19 cellular contexts compared by ENCODE assay signal in genomic region chr14:34778744-34779143, GRCh38.
DNase-seq lines count a peak whose midpoint lies in the region; ATAC-seq, FAIRE-seq and TF ChIP-seq lines count a peak whose summit lies in the region.
"Had no signal": no experiment of that assay in that cellular context is flagged by ENCODE, and none has a peak within 500 bp of the region (broad histone marks: within the 10 kb centered on the region; RNA-seq: fewer than 3 reads in every experiment).

No MANE protein-coding gene starts in this region.

- H3K4me3 ChIP-seq in HEK293 (ENCODE audit: low read depth, low read length) (no peak overlapping the region), K562 (no peak overlapping the region), small intestine (ENCODE audit: low read depth in 1 of 2, low read length in 2 of 2) (no peak overlapping the region)
- H3K4me3 ChIP-seq: BLaER1 had no signal

- no peaks in the 10 kb centered on the region for H4K20me1 ChIP-seq in K562 (replicated peaks; ENCODE audit: control insufficient read depth, insufficient read depth, low read length)

- peaks cover 10% of the 10 kb centered on the region for H3K36me3 Mint-ChIP-seq in T-helper 17 cell (ENCODE audit: low read depth)

- no peak overlapping the region for H3K4me3 Mint-ChIP-seq in T-helper 17 cell
- H3K4me3 Mint-ChIP-seq: CD14-positive monocyte; CD4-positive, alpha-beta memory T cell; CD4-positive, CD25-positive, alpha-beta regulatory T cell had no signal

- intact Hi-C loops in K562 (cut with micrococcal nuclease), result no loop called here

- no peaks in the 10 kb centered on the region for H3K27me3 ChIP-seq in K562 (ENCODE audit: control insufficient read depth in 2 of 2, insufficient read depth in 2 of 2, low read length in 2 of 2)
- H3K27me3 ChIP-seq in small intestine (ENCODE audit: control insufficient read depth in 2 of 2, insufficient read depth in 2 of 2, low read length in 2 of 2), result no peaks in the 10 kb centered on the region
- H3K27me3 ChIP-seq: BE2C, BLaER1 had no signal

- no peak for TF ChIP-seq RAD21 in K562 (CRISPR knock-in tag; conservative IDR thresholded peaks at IDR 0.05 in 1 of 2, IDR thresholded peaks at IDR 0.05 in 1 of 2)

- POLR2A ChIA-PET in HEK293 (lab: Yijun Ruan, JAX) (no interaction called here), K562 (lab: Yijun Ruan, JAX) (no interaction called here)

- no peak for ATAC-seq in T-helper 17 cell
- no peak for ATAC-seq in K562

- H3K36me3 ChIP-seq in HEK293 (ENCODE audit: control insufficient read depth in 2 of 2, insufficient read depth in 1 of 2, low read length in 2 of 2) (peaks cover 68 to 76% of the 10 kb centered on the region in 2 experiments), K562 (ENCODE audit: control insufficient read depth, insufficient read depth, low read length) (peaks cover 81% of the 10 kb centered on the region; the same call in 2 of the 3 replicates), small intestine (ENCODE audit: control insufficient read depth in 2 of 2, insufficient read depth in 2 of 2, low read length in 2 of 2) (peaks cover 7 to 23% of the 10 kb centered on the region in 2 donors)

- H3K4me2 ChIP-seq in K562 (ENCODE audit: insufficient read depth, low read length), result no peak overlapping the region
- H3K4me2 ChIP-seq: BLaER1 had no signal

- H3K27ac ChIP-seq in HEK293 (ENCODE audit: extremely low read depth, low read depth, low read length) (no peak overlapping the region), K562 (ENCODE audit: extremely low read depth, low read depth, low read length) (no peak overlapping the region), small intestine (ENCODE audit: low read depth in 1 of 2, low read length in 1 of 2) (no peak overlapping the region)
- H3K27ac ChIP-seq: BLaER1 had no signal

- BruUV-seq in K562 (replicated peaks; lab: Mats Ljungman, UMichigan), result no TSS peak

- H3K9me1 ChIP-seq in K562 (ENCODE audit: control insufficient read depth, insufficient read depth, low read length), result no peaks in the 10 kb centered on the region

- peaks cover 14% of the 10 kb centered on the region for H3K4me1 Mint-ChIP-seq in T-helper 17 cell

- no peak for FAIRE-seq in K562 (lab: Jason Lieb, UNC)
- no peak for FAIRE-seq in small intestine (lab: Jason Lieb, UNC)
- FAIRE-seq: D721Med, GM12891 had no signal

- no peak overlapping the region for H3K9ac ChIP-seq in K562 (ENCODE audit: insufficient read depth in 1 of 2, low read depth in 2 of 2, low read length in 2 of 2)
- H3K9ac ChIP-seq: BLaER1 had no signal

- no peaks in the 10 kb centered on the region for H3K4me1 ChIP-seq in HEK293 (ENCODE audit: control insufficient read depth, insufficient read depth, low read length)
- no peaks in the 10 kb centered on the region; a peak in 1 of 5 replicates for H3K4me1 ChIP-seq in K562 (replicated peaks in 1 of 2; ENCODE audit: control insufficient read depth in 2 of 2, insufficient read depth in 2 of 2, low read length in 2 of 2)
- H3K4me1 ChIP-seq in small intestine (ENCODE audit: control insufficient read depth in 2 of 2, insufficient read depth in 1 of 2, low read depth in 1 of 2, low read length in 1 of 2), result no peaks in the 10 kb centered on the region
- H3K4me1 ChIP-seq: BE2C, BLaER1, Caco-2 had no signal

- TF ChIP-seq CTCF in HEK293 (tag by site-specific recombination; IDR thresholded peaks at IDR 0.05) (no peak), K562 (IDR thresholded peaks at IDR 0.05 in 2 of 3, conservative IDR thresholded peaks at IDR 0.05 in 1 of 3; ENCODE audit: insufficient read depth in 2 of 3, low read depth in 1 of 3, low read length in 3 of 3) (no peak)

- no peaks in the 10 kb centered on the region for H3K27me3 Mint-ChIP-seq in T-helper 17 cell
- H3K27me3 Mint-ChIP-seq: CD4-positive, alpha-beta memory T cell; CD4-positive, CD25-positive, alpha-beta regulatory T cell had no signal

- no peaks in the 10 kb centered on the region for H3K9me3 ChIP-seq in HEK293 (ENCODE audit: control insufficient read depth, insufficient read depth, low read depth, low read length)
- no peaks in the 10 kb centered on the region for H3K9me3 ChIP-seq in T-helper 17 cell (ENCODE audit: control insufficient read depth, low read length, poor library complexity, severe bottlenecking)
- no peaks in the 10 kb centered on the region for H3K9me3 ChIP-seq in K562 (replicated peaks; ENCODE audit: control insufficient read depth, insufficient read depth, low read depth, low read length)
- H3K9me3 ChIP-seq in small intestine (ENCODE audit: control insufficient read depth, low read depth), result no peaks in the 10 kb centered on the region
- H3K9me3 ChIP-seq: BE2C, BLaER1, Caco-2 had no signal

- TF ChIP-seq EP300 in K562 (IDR thresholded peaks at IDR 0.05; ENCODE audit: low read length), result no peak

- 97% methylated on average over 3 of the region's 3 CpGs for WGBS in K562 (ENCODE audit: insufficient coverage, low coverage, missing lambda C conversion rate)
- 97 to 99% (median 98%) methylated on average over 3 of the region's 3 CpGs for WGBS in small intestine, 3 donors

- CTCF ChIA-PET in HEK293 (lab: Yijun Ruan, JAX), result no interaction called here
- CTCF ChIA-PET in K562 (lab: Yijun Ruan, JAX; ENCODE audit: low intra/inter-chr PET ratio), result no interaction called here

- H3K27ac Mint-ChIP-seq in T-helper 17 cell, result peak overlapping the region; percentile 70

- in situ Hi-C loops in K562 (cut with MboI), result no loop called here

- DNase-seq in T-helper 17 cell, result no peak
- DNase-seq in K562 (ENCODE audit: extremely low read depth in 1 of 4, low spot score in 3 of 4), result no peak
- no peak for DNase-seq in small intestine
- DNase-seq in SK-N-DZ (ENCODE audit: low spot score), result no peak
- DNase-seq: 8988T; ACHN; BE2C; C1 segment of cervical spinal cord; Caco-2; Calu3; CD4-positive, alpha-beta memory T cell; CD4-positive, CD25-positive, alpha-beta regulatory T cell; DMS79 treated with DMSO at 0.1 percent for 48 hours; GF-D8 had no signal

- H3K79me2 ChIP-seq in K562 (ENCODE audit: control insufficient read depth, insufficient read depth, low read length), result no peaks in the 10 kb centered on the region

- H2AFZ ChIP-seq in K562 (ENCODE audit: low read depth, low read length), result no peak overlapping the region

- TF ChIP-seq POLR2A in K562 (conservative IDR thresholded peaks at IDR 0.05), result no peak

TF ChIP-seq in HEK293, 187 proteins besides CTCF, POLR2A, EP300 and RAD21:
- TF ChIP-seq ZNF521 (tag by site-specific recombination; IDR thresholded peaks at IDR 0.05) (no peak), ZNF501 (tag by site-specific recombination; IDR thresholded peaks at IDR 0.05) (no peak), ZSCAN30 (tag by site-specific recombination; IDR thresholded peaks at IDR 0.05) (no peak), ZNF121 (tag by site-specific recombination; IDR thresholded peaks at IDR 0.05) (peak; percentile 69), MZF1 (tag by site-specific recombination; IDR thresholded peaks at IDR 0.05; ENCODE audit: borderline replicate concordance) (no peak), YY2 (tag by site-specific recombination; IDR thresholded peaks at IDR 0.05) (no peak)

TF ChIP-seq in K562, 482 proteins besides CTCF, POLR2A, EP300 and RAD21:
- TF ChIP-seq ZNF121 (CRISPR knock-in tag; conservative IDR thresholded peaks at IDR 0.05), result peak; percentile 79
- TF ChIP-seq TAF9B (IDR thresholded peaks at IDR 0.05; ENCODE audit: partially characterized antibody), result no peak

Comparison
In these comparisons a context has a peak if more than half of its experiments do, and no peak if none do; other contexts are left out.
1. Of the 44 proteins assayed by ChIP-seq in both K562 and HEK293: peak only in K562: none; only in HEK293: none; in both: ZNF121; in neither: 43.